ENCODE assay signal across 8 cellular contexts in the genomic region with DNA sequence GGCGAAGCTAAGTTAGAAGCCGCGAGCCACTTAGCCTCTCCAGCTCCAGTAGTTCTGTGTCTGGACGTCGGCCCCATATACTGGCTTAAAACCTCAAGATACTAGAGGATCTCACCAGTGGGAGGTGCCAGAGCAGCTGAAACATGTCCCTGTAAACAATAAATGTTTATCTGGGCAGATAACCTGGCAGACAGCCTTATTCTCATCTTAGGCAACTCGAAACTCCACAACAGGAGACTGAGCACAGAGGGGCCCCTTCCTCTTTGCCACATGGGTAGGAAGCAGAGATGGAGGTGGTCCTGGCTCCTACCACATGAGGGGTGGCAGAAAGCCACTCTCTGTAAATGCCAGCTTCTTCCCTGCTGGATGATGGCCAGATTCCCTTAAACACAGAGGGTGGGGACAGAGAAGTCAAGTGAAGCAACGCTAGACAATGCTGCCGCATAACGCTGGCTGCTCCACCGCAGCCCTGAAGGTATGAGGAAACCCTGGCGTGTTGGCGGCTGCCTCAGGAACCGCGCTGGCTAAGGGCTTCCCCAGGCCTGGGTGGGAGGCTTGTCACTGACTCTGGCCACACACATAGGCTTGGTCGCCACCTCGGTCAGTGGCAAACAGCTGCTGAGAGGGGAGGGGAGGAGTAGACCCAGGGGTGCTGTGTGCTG.
DNase-seq lines count a peak whose midpoint lies in the region; ATAC-seq and TF ChIP-seq lines count a peak whose summit lies in the region.

No MANE protein-coding gene starts in this region.

- peak overlapping the region; percentile 23; the same call in 1 of the 2 replicates for H3K4me3 ChIP-seq in WI38 (ENCODE audit: low read depth, low read length)
- H3K4me3 ChIP-seq in left ventricle myocardium inferior = peak overlapping the region; percentile 32
- no peak overlapping the region for H3K4me3 ChIP-seq in WERI-Rb-1 (ENCODE audit: low read depth, low read length)

- H3K27ac Mint-ChIP-seq in stimulated activated naive CD8-positive, alpha-beta T cell treated with anti-CD3 and anti-CD28 coated beads, Interleukin-15, amount 100 ng/mL, for 72 hours = peak overlapping the region in 1 of 2 donors; percentile 51

- peak overlapping the region in 1 of 2 donors; percentile 43 for H3K4me3 Mint-ChIP-seq in stimulated activated naive CD8-positive, alpha-beta T cell treated with anti-CD3 and anti-CD28 coated beads, Interleukin-15, amount 100 ng/mL, for 72 hours

- intact Hi-C loops in left ventricle myocardium inferior (cut with micrococcal nuclease) = no loop called here
- intact Hi-C loops in sciatic nerve (cut with DNase I) = no loop called here

- H3K9me3 ChIP-seq in left ventricle myocardium inferior (replicated peaks) (no peaks in the 10 kb centered on the region), WERI-Rb-1 (ENCODE audit: severe bottlenecking) (no peaks in the 10 kb centered on the region)

- peaks cover 23% of the 10 kb centered on the region for H3K4me1 Mint-ChIP-seq in stimulated activated naive CD8-positive, alpha-beta T cell treated with anti-CD3 and anti-CD28 coated beads, Interleukin-15, amount 100 ng/mL, for 72 hours

- no peak for ATAC-seq in stimulated activated naive CD8-positive, alpha-beta T cell treated with anti-CD3 and anti-CD28 coated beads, Interleukin-15, Interleukin-2, amounts not matched to agents 100 U/mL and 50 U/mL, for 24 hours
- no peak for ATAC-seq in stimulated activated naive CD8-positive, alpha-beta T cell treated with anti-CD3 and anti-CD28 coated beads, Interleukin-15, amount 100 ng/mL, for 72 hours
- peak; percentile 88 for ATAC-seq in sciatic nerve
- no peak for ATAC-seq in GM18858 (IDR thresholded peaks at IDR 0.05; ENCODE audit: unreplicated experiment)

- TF ChIP-seq CTCF in WI38 (IDR thresholded peaks at IDR 0.05; ENCODE audit: low read depth, low read length) = no peak
- TF ChIP-seq CTCF in left ventricle myocardium inferior (IDR thresholded peaks at IDR 0.05; ENCODE audit: borderline replicate concordance) = no peak
- TF ChIP-seq CTCF in WERI-Rb-1 (IDR thresholded peaks at IDR 0.05; ENCODE audit: low read depth, low read length) = no peak

- H3K27ac ChIP-seq in left ventricle myocardium inferior (replicated peaks) = peak overlapping the region; percentile 85
- H3K27ac ChIP-seq in WERI-Rb-1 = no peak overlapping the region

- H3K9me3 Mint-ChIP-seq in stimulated activated naive CD8-positive, alpha-beta T cell treated with anti-CD3 and anti-CD28 coated beads, Interleukin-15, amount 100 ng/mL, for 72 hours = no peaks in the 10 kb centered on the region

- H3K27me3 ChIP-seq in left ventricle myocardium inferior (ENCODE audit: low read depth) (no peaks in the 10 kb centered on the region), WERI-Rb-1 (ENCODE audit: insufficient read depth, low read depth, severe bottlenecking) (no peaks in the 10 kb centered on the region)

- peak; percentile 12 for DNase-seq in stimulated activated naive CD8-positive, alpha-beta T cell treated with anti-CD3 and anti-CD28 coated beads, Interleukin-15, Interleukin-2, amounts not matched to agents 100 U/mL and 50 U/mL, for 24 hours
- no peak for DNase-seq in stimulated activated naive CD8-positive, alpha-beta T cell treated with anti-CD3 and anti-CD28 coated beads, Interleukin-15, amount 100 ng/mL, for 72 hours
- DNase-seq in left ventricle myocardium inferior = peak; percentile 62
- peak; percentile 70 for DNase-seq in sciatic nerve (ENCODE audit: low spot score)
- no peak for DNase-seq in WERI-Rb-1
- DNase-seq in T1000 (lab: John Stamatoyannopoulos, UW) = no peak

- peaks cover 35% of the 10 kb centered on the region for H3K4me1 ChIP-seq in left ventricle myocardium inferior

- H3K36me3 ChIP-seq in left ventricle myocardium inferior (peaks cover 11% of the 10 kb centered on the region), WERI-Rb-1 (peaks cover 8% of the 10 kb centered on the region; the same call in 1 of the 2 replicates)

- H3K27me3 Mint-ChIP-seq in stimulated activated naive CD8-positive, alpha-beta T cell treated with anti-CD3 and anti-CD28 coated beads, Interleukin-15, amount 100 ng/mL, for 72 hours = no peaks in the 10 kb centered on the region

Comparison
In these comparisons a context has a peak if more than half of its experiments do, and no peak if none do; other contexts are left out.
1. DNase-seq: peak in stimulated activated naive CD8-positive, alpha-beta T cell treated with anti-CD3 and anti-CD28 coated beads, Interleukin-15, Interleukin-2, amounts not matched to agents 100 U/mL and 50 U/mL, for 24 hours (single experiment), left ventricle myocardium inferior (single experiment) and sciatic nerve (single experiment); none in stimulated activated naive CD8-positive, alpha-beta T cell treated with anti-CD3 and anti-CD28 coated beads, Interleukin-15, amount 100 ng/mL, for 72 hours (0 of 2), WERI-Rb-1 (single experiment) and T1000 (single experiment).